ENCODE assay signal across 8 cellular contexts in genomic region chr10:11178606-11179221, GRCh38.
DNase-seq lines count a peak whose midpoint lies in the region; ATAC-seq and TF ChIP-seq lines count a peak whose summit lies in the region.

No MANE protein-coding gene starts in this region.

- peaks cover 90% of the 10 kb centered on the region for H3K4me1 Mint-ChIP-seq in activated CD8-positive, alpha-beta T cell treated with anti-CD3 and anti-CD28 coated beads for 36 hours (ENCODE audit: low read depth)

- peaks cover 95% of the 10 kb centered on the region for H3K36me3 Mint-ChIP-seq in activated CD8-positive, alpha-beta T cell treated with anti-CD3 and anti-CD28 coated beads for 36 hours (ENCODE audit: low read depth)

- H3K4me3 ChIP-seq in fibroblast of mammary gland (ENCODE audit: control insufficient read depth, low read depth, low read length), result no peak overlapping the region

- POLR2A ChIA-PET in activated CD8-positive, alpha-beta T cell treated with anti-CD3 and anti-CD28 coated beads for 36 hours (lab: Charles Lee), result interaction anchor here (0.6 to 11.6 kb wide), 19 partner anchors 10 to 143 kb away, joined by 3 to 251 read pairs (median 7); no protein-coding TSS in a partner anchor
- POLR2A ChIA-PET in HEK293T (lab: Yijun Ruan, JAX), result no interaction called here

- peak; percentile 76 for ATAC-seq in GM21529 (IDR thresholded peaks at IDR 0.05; ENCODE audit: unreplicated experiment)
- peak; percentile 71 for ATAC-seq in activated CD8-positive, alpha-beta T cell treated with anti-CD3 and anti-CD28 coated beads for 36 hours

- intact Hi-C loops in activated CD8-positive, alpha-beta T cell treated with anti-CD3 and anti-CD28 coated beads for 36 hours (cut with micrococcal nuclease), result loop anchor here (1.0 to 2.0 kb wide), 3 partner anchors 31 to 92 kb away; no protein-coding TSS in a partner anchor

- H3K4me3 Mint-ChIP-seq in activated CD8-positive, alpha-beta T cell treated with anti-CD3 and anti-CD28 coated beads for 36 hours, result no peak overlapping the region

- CTCF ChIA-PET in activated CD8-positive, alpha-beta T cell treated with anti-CD3 and anti-CD28 coated beads for 36 hours (lab: Charles Lee), result interaction anchor here (0.8 to 4.8 kb wide), 11 partner anchors 12 to 73 kb away, joined by 3 to 54 read pairs (median 4); no protein-coding TSS in a partner anchor
- CTCF ChIA-PET in HEK293T (lab: Yijun Ruan, JAX), result interaction anchor here (1.2 kb wide), 1 partner anchor 91 kb away, joined by 4 read pairs; no protein-coding TSS in a partner anchor

- no peak for TF ChIP-seq CTCF in activated CD8-positive, alpha-beta T cell treated with anti-CD3 and anti-CD28 coated beads for 36 hours (IDR thresholded peaks at IDR 0.05)
- TF ChIP-seq CTCF in fibroblast of mammary gland (conservative IDR thresholded peaks at IDR 0.05; ENCODE audit: control insufficient read depth, insufficient read depth, low read depth, low read length), result no peak

- DNase-seq in EH (ENCODE audit: low read depth) (peak; percentile 82), Kasumi-1 (lab: John Stamatoyannopoulos, UW) (peak; percentile 100), fibroblast of mammary gland (ENCODE audit: low read depth) (peak; percentile 76), NCI-H69 (lab: John Stamatoyannopoulos, UW) (no peak), HEK293T (ENCODE audit: extremely low spot score) (no peak)
- peak; percentile 94 for DNase-seq in activated CD8-positive, alpha-beta T cell treated with anti-CD3 and anti-CD28 coated beads for 36 hours
- peak; percentile 69 to 77 (median 72) for DNase-seq in stimulated activated CD4-positive, alpha-beta T cell treated with anti-CD3 and anti-CD28 coated beads, Interleukin-12 subunit alpha, Interleukin-12 subunit beta, amount 100 ng/mL, for 48 hours (ENCODE audit: low read depth in 2 of 3, low spot score in 1 of 3)

- peaks cover 3% of the 10 kb centered on the region for H3K9me3 Mint-ChIP-seq in activated CD8-positive, alpha-beta T cell treated with anti-CD3 and anti-CD28 coated beads for 36 hours

- H3K27ac Mint-ChIP-seq in activated CD8-positive, alpha-beta T cell treated with anti-CD3 and anti-CD28 coated beads for 36 hours, result no peak overlapping the region

- H3K27me3 Mint-ChIP-seq in activated CD8-positive, alpha-beta T cell treated with anti-CD3 and anti-CD28 coated beads for 36 hours, result no peaks in the 10 kb centered on the region

TF ChIP-seq in HEK293T, 16 proteins besides CTCF, POLR2A, EP300 and RAD21:
- TF ChIP-seq PKNOX1 (IDR thresholded peaks at IDR 0.05) (no peak), NFRKB (IDR thresholded peaks at IDR 0.05) (no peak), ARNT (IDR thresholded peaks at IDR 0.05) (no peak), LEF1 (IDR thresholded peaks at IDR 0.05; ENCODE audit: borderline replicate concordance) (no peak), FOXM1 (IDR thresholded peaks at IDR 0.05; ENCODE audit: borderline replicate concordance) (no peak), L3MBTL2 (conservative IDR thresholded peaks at IDR 0.05) (no peak), BHLHE40 (IDR thresholded peaks at IDR 0.05; ENCODE audit: borderline replicate concordance) (no peak), ZNF384 (IDR thresholded peaks at IDR 0.05) (no peak), FOXK2 (IDR thresholded peaks at IDR 0.05) (no peak), ELF4 (IDR thresholded peaks at IDR 0.05) (no peak), SP1 (IDR thresholded peaks at IDR 0.05) (no peak), FOXA1 (IDR thresholded peaks at IDR 0.05) (no peak)
TF ChIP-seq in HEK293T: peak in this region for 0.

Comparison
In these comparisons a context has a peak if more than half of its experiments do, and no peak if none do; other contexts are left out.
1. DNase-seq: peak in EH (single experiment), Kasumi-1 (2 of 2), activated CD8-positive, alpha-beta T cell treated with anti-CD3 and anti-CD28 coated beads for 36 hours (single experiment), fibroblast of mammary gland (single experiment) and stimulated activated CD4-positive, alpha-beta T cell treated with anti-CD3 and anti-CD28 coated beads, Interleukin-12 subunit alpha, Interleukin-12 subunit beta, amount 100 ng/mL, for 48 hours (3 of 3); none in NCI-H69 (single experiment) and HEK293T (single experiment).